In genomic region chr10:132663666-132664365, GRCh38 we compare ENCODE assay signal across 26 cellular contexts.
DNase-seq lines count a peak whose midpoint lies in the region; ATAC-seq and TF ChIP-seq lines count a peak whose summit lies in the region.
"Had no signal": no experiment of that assay in that cellular context is flagged by ENCODE, and none has a peak within 500 bp of the region (broad histone marks: within the 10 kb centered on the region; RNA-seq: fewer than 3 reads in every experiment).

No MANE protein-coding gene starts in this region.

- TF ChIP-seq CTCF in kidney epithelial cell (IDR thresholded peaks at IDR 0.05; ENCODE audit: insufficient read depth, low read length, poor library complexity, severe bottlenecking) (peak; percentile 4), type B pancreatic cell (conservative IDR thresholded peaks at IDR 0.05) (no peak)

- H3K27me3 ChIP-seq in kidney epithelial cell (ENCODE audit: control insufficient read depth, insufficient read depth, low read length) = no peaks in the 10 kb centered on the region
- H3K27me3 ChIP-seq: heart right ventricle, pancreas, right lobe of liver had no signal

- H3K4me3 ChIP-seq in SK-N-MC (peak overlapping the region; percentile 42), kidney epithelial cell (ENCODE audit: low read depth, low read length) (no peak overlapping the region)
- H3K4me3 ChIP-seq: heart right ventricle, K562, left ventricle myocardium inferior, pancreas, right lobe of liver had no signal

- H3K27ac Mint-ChIP-seq in type B pancreatic cell = peak overlapping the region; percentile 39
- H3K27ac Mint-ChIP-seq: CD8-positive, alpha-beta memory T cell; stimulated activated naive CD8-positive, alpha-beta T cell treated with anti-CD3 and anti-CD28 coated beads, Interleukin-15, Interleukin-2, amounts not matched to agents 100 ng/mL and 50 ng/mL, for 24 hours; T-helper 1 cell treated with Interleukin-12 subunit alpha and Interleukin-12 subunit beta and Interleukin-4 antibody, amounts not matched to agents 30 μg/mL and 1 μg/mL, for 36 hours had no signal

- peaks cover 9% of the 10 kb centered on the region for H3K36me3 Mint-ChIP-seq in type B pancreatic cell

- peak overlapping the region; percentile 9 for H3K4me3 Mint-ChIP-seq in type B pancreatic cell
- H3K4me3 Mint-ChIP-seq: CD8-positive, alpha-beta memory T cell; naive thymus-derived CD8-positive, alpha-beta T cell; stimulated activated naive CD8-positive, alpha-beta T cell treated with anti-CD3 and anti-CD28 coated beads, Interleukin-15, Interleukin-2, amounts not matched to agents 100 ng/mL and 50 ng/mL, for 24 hours; T-helper 1 cell treated with Interleukin-12 subunit alpha and Interleukin-12 subunit beta and Interleukin-4 antibody, amounts not matched to agents 30 μg/mL and 1 μg/mL, for 36 hours had no signal

- peak; percentile 16 for DNase-seq in DMS79 treated with DMSO at 0.1 percent for 48 hours (lab: John Stamatoyannopoulos, UW)
- no peak for DNase-seq in DMS79 (lab: John Stamatoyannopoulos, UW)
- DNase-seq in SK-N-MC (ENCODE audit: low read depth, low spot score) = peak; percentile 47
- no peak for DNase-seq in kidney epithelial cell (ENCODE audit: low read depth)
- DNase-seq in type B pancreatic cell (ENCODE audit: extremely low spot score, unreplicated experiment) = no peak
- DNase-seq in HCEC 1CT = no peak
- DNase-seq: activated CD8-positive, alpha-beta memory T cell treated with anti-CD3 and anti-CD28 coated beads for 24 hours; activated gamma-delta T cell; activated T-cell treated with anti-CD3 and anti-CD28 coated beads, Interleukin-2, amount 50 U/mL, for 1 hour; DMS53; heart right ventricle; left ventricle myocardium inferior; midbrain; MM.1S; NCI-H524 treated with DMSO at 0.1 percent for 48 hours had no signal

- H3K4me1 Mint-ChIP-seq in type B pancreatic cell (ENCODE audit: unreplicated experiment) = peaks cover 29% of the 10 kb centered on the region
- H3K4me1 Mint-ChIP-seq: CD8-positive, alpha-beta memory T cell had no signal

- H3K36me3 ChIP-seq in SK-N-MC (ENCODE audit: insufficient read depth, low read length) (no peaks in the 10 kb centered on the region), kidney epithelial cell (ENCODE audit: control insufficient read depth, insufficient read depth, low read length) (no peaks in the 10 kb centered on the region)
- H3K36me3 ChIP-seq: pancreas had no signal

- no peak for ATAC-seq in GM18511 (IDR thresholded peaks at IDR 0.05; ENCODE audit: unreplicated experiment)
- no peak for ATAC-seq in GM21529 (IDR thresholded peaks at IDR 0.05; ENCODE audit: unreplicated experiment)
- ATAC-seq: HCT116; heart right ventricle; K562; naive thymus-derived CD8-positive, alpha-beta T cell; pancreas had no signal

- no peak overlapping the region for H3K9ac ChIP-seq in SK-N-MC (ENCODE audit: insufficient read length)

- no peak overlapping the region for H3K27ac ChIP-seq in SK-N-MC
- H3K27ac ChIP-seq: 22Rv1, heart right ventricle, left ventricle myocardium inferior, pancreas, right lobe of liver had no signal

- no peaks in the 10 kb centered on the region for H3K9me3 Mint-ChIP-seq in type B pancreatic cell
- H3K9me3 Mint-ChIP-seq: CD8-positive, alpha-beta memory T cell; naive thymus-derived CD8-positive, alpha-beta T cell; stimulated activated naive CD8-positive, alpha-beta T cell treated with anti-CD3 and anti-CD28 coated beads, Interleukin-15, Interleukin-2, amounts not matched to agents 100 ng/mL and 50 ng/mL, for 24 hours; T-helper 1 cell treated with Interleukin-12 subunit alpha and Interleukin-12 subunit beta and Interleukin-4 antibody, amounts not matched to agents 30 μg/mL and 1 μg/mL, for 36 hours had no signal

- no peaks in the 10 kb centered on the region for H3K9me3 ChIP-seq in SK-N-MC (ENCODE audit: low read depth, low read length)
- H3K9me3 ChIP-seq: pancreas, right lobe of liver had no signal

- H3K27me3 Mint-ChIP-seq in type B pancreatic cell = peaks cover 13% of the 10 kb centered on the region
- H3K27me3 Mint-ChIP-seq: CD8-positive, alpha-beta memory T cell; naive thymus-derived CD8-positive, alpha-beta T cell; stimulated activated naive CD8-positive, alpha-beta T cell treated with anti-CD3 and anti-CD28 coated beads, Interleukin-15, Interleukin-2, amounts not matched to agents 100 ng/mL and 50 ng/mL, for 24 hours had no signal

Comparison
In these comparisons a context has a peak if more than half of its experiments do, and no peak if none do; other contexts are left out.
1. DNase-seq: peak in DMS79 treated with DMSO at 0.1 percent for 48 hours (single experiment) and SK-N-MC (single experiment); none in DMS79 (single experiment), kidney epithelial cell (single experiment), type B pancreatic cell (single experiment) and HCEC 1CT (single experiment).